2 cellular contexts compared by ENCODE assay signal in the genomic region with DNA sequence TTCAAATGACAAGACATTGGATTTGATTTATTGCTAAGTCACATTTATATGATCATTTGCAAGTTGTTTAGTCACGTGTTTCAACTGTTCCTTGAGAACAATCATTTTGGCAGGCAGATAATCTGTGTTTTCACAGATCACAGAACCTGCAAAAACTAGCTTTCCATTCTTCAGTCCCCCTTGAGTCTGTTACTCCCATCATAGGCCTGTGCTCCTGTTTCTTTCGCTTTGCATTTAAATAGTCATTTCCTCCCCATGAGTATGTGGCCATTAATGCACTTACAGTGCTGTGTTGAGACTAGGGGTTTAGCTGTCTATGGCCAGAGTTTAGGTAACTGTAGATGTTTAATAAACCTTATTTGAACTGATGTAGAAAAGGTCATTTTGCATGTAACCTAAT.
TF ChIP-seq lines count a peak whose summit lies in the region.

No MANE protein-coding gene starts in this region.

TF ChIP-seq in K562, 482 proteins besides CTCF, POLR2A, EP300 and RAD21:
- TF ChIP-seq XRCC4 (IDR thresholded peaks at IDR 0.05; ENCODE audit: extremely low read depth, insufficient read depth, insufficient read length), result no peak
- 0 out of 2 replicates have a peak, but pooled peaks have one; percentile 17 for TF ChIP-seq TFE3 (CRISPR knock-in tag; IDR thresholded peaks at IDR 0.05)
TF ChIP-seq in K562: peak in this region for 1.

TF ChIP-seq in HepG2, 621 proteins besides CTCF, POLR2A, EP300 and RAD21:
- TF ChIP-seq ZFP90 (CRISPR knock-in tag; IDR thresholded peaks at IDR 0.05; ENCODE audit: borderline replicate concordance) (no peak), SOX6 (IDR thresholded peaks at IDR 0.05) (no peak), SOX6 (CRISPR knock-in tag; IDR thresholded peaks at IDR 0.05) (no peak), TIGD3 (CRISPR knock-in tag; IDR thresholded peaks at IDR 0.05; ENCODE audit: borderline replicate concordance) (no peak), HMG20A (CRISPR knock-in tag; IDR thresholded peaks at IDR 0.05; ENCODE audit: borderline replicate concordance) (no peak), TCF12 (IDR thresholded peaks at IDR 0.05) (no peak), TCF12 (CRISPR knock-in tag; IDR thresholded peaks at IDR 0.05) (no peak), ARNT2 (CRISPR knock-in tag; IDR thresholded peaks at IDR 0.05; ENCODE audit: low read depth) (no peak), ZSCAN31 (CRISPR knock-in tag; IDR thresholded peaks at IDR 0.05; ENCODE audit: low read depth) (no peak)
- TF ChIP-seq, protein P1, sequence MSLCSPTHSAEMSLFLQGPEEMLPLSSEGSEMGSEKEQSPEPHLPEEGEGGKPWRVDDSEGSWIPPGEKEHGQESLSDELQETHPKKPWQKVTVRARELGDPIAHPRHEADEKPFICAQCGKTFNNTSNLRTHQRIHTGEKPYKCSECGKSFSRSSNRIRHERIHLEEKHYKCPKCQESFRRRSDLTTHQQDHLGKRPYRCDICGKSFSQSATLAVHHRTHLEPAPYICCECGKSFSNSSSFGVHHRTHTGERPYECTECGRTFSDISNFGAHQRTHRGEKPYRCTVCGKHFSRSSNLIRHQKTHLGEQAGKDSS (CRISPR knock-in tag; IDR thresholded peaks at IDR 0.05; ENCODE audit: borderline replicate concordance, low read depth), result no peak
